Comparison of ENCODE assay signal across 9 cellular contexts in the genomic region with DNA sequence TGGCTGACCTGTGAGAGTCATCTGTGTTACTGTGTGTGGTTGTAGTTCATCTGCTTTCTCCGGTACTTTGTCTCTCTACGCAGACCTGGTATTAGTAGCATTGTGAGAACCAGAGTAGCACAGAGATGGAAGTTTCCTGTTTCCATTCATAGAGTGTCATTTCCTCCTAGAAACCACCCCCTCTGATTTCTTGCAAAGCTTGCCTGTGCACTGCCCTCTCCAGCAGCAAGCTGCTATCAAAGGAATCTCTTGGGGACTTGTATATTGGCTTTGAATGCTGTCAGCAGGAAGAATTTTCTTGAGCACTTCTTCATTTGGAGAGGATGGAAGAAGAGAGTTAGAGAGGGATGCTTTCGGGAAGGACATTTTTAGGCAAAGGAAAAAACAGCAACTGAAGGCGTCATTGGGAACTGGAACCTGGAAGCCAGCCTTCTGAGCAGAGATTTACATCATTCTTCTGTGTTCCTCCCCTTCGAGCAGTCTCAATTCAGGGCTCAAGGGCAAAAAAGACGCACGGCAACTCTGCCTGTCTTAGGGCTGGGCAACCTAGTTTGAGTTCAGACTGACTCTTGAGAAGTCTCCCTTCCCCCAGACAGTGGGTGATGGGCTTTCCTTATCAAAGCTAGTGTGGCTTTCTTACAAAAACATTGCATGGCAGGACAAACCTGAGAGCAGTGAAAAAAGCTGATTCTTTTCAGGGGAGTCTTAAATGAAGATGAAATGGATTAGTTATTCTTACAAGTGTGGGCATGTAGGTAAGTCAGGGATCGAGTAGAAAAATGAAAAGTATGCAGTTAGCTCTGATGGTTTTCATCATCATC.
A peak's percentile ranks its signal among the peaks of the same experiment; 100 is the strongest.
DNase-seq lines count a peak whose midpoint lies in the region; ATAC-seq, FAIRE-seq and TF ChIP-seq lines count a peak whose summit lies in the region.
"Had no signal": no experiment of that assay in that cellular context is flagged by ENCODE, and none has a peak within 500 bp of the region (broad histone marks: within the 10 kb centered on the region; RNA-seq: fewer than 3 reads in every experiment).

No MANE protein-coding gene starts in this region.

- FAIRE-seq in H54 (lab: Jason Lieb, UNC), result no peak

- no peak overlapping the region for H3K27ac Mint-ChIP-seq in osteocyte (ENCODE audit: unreplicated experiment)

- H3K4me3 Mint-ChIP-seq in osteocyte (ENCODE audit: unreplicated experiment), result no peak overlapping the region

- H3K9me3 ChIP-seq in adrenal gland (replicated peaks in 1 of 3), result no peaks in the 10 kb centered on the region
- no peaks in the 10 kb centered on the region for H3K9me3 ChIP-seq in mesodermal cell (ENCODE audit: control insufficient read depth, low read length)

- no peaks in the 10 kb centered on the region for H3K9me3 Mint-ChIP-seq in osteocyte (ENCODE audit: unreplicated experiment)

- peaks cover 50% of the 10 kb centered on the region for H3K4me1 Mint-ChIP-seq in osteocyte (ENCODE audit: unreplicated experiment)

- WGBS in adrenal gland, 4 donors, result 34 to 39% (median 38%) methylated on average over 8 of the region's 8 CpGs
- 88 to 89% methylated on average over 6 to 7 of the region's 8 CpGs for WGBS in mesodermal cell (ENCODE audit: insufficient coverage in 2 of 2), 2 experiments

- H3K27ac ChIP-seq in adrenal gland (peak overlapping the region; percentile 34 to 77 (median 56)), mesodermal cell (ENCODE audit: low read depth, low read length, severe bottlenecking) (peak overlapping the region; percentile 52)

- peaks cover 0 to 5% of the 10 kb centered on the region in 2 donors for H3K36me3 ChIP-seq in adrenal gland (replicated peaks in 1 of 2)
- H3K36me3 ChIP-seq in mesodermal cell (ENCODE audit: control insufficient read depth, insufficient read depth, low read length), result peaks cover 14% of the 10 kb centered on the region

- H3K27me3 Mint-ChIP-seq in osteocyte (ENCODE audit: unreplicated experiment), result no peaks in the 10 kb centered on the region

- DNase-seq in adrenal gland (peak; percentile 69 to 92 (median 78)), osteocyte (ENCODE audit: extremely low spot score, unreplicated experiment) (no peak), H54 (ENCODE audit: insufficient read length, low spot score) (no peak), glomerular visceral epithelial cell (ENCODE audit: extremely low spot score) (no peak)

- H3K4me3 ChIP-seq in adrenal gland (no peak overlapping the region), mesodermal cell (ENCODE audit: extremely low read depth, insufficient read depth, low read length, poor library complexity, severe bottlenecking) (no peak overlapping the region)
- H3K4me3 ChIP-seq: K562 had no signal

- ATAC-seq in GM18867 (IDR thresholded peaks at IDR 0.05; ENCODE audit: unreplicated experiment), result peak; percentile 93
- ATAC-seq in HG02884 (IDR thresholded peaks at IDR 0.05; ENCODE audit: unreplicated experiment), result peak; percentile 94
- no peak for ATAC-seq in GM21825 (IDR thresholded peaks at IDR 0.05; ENCODE audit: unreplicated experiment)
- ATAC-seq: K562 had no signal

- peak in 1 of 2 donors; percentile 20 for TF ChIP-seq POLR2A in adrenal gland (IDR thresholded peaks at IDR 0.05)
- no peak for TF ChIP-seq POLR2A in H54 (IDR thresholded peaks at IDR 0.05; ENCODE audit: low read depth, low read length)

- H3K27me3 ChIP-seq in adrenal gland, result no peaks in the 10 kb centered on the region

- H3K4me1 ChIP-seq in adrenal gland (replicated peaks in 1 of 2) (peaks cover 21 to 39% of the 10 kb centered on the region in 2 donors), mesodermal cell (ENCODE audit: control insufficient read depth, insufficient read depth, low read length, poor library complexity, severe bottlenecking) (peaks cover 27% of the 10 kb centered on the region)

- TF ChIP-seq CTCF in adrenal gland (IDR thresholded peaks at IDR 0.05), result no peak
- no peak for TF ChIP-seq CTCF in osteocyte (IDR thresholded peaks at IDR 0.05)

- peaks cover 31% of the 10 kb centered on the region for H3K36me3 Mint-ChIP-seq in osteocyte (ENCODE audit: unreplicated experiment)

- intact Hi-C loops in adrenal gland (cut with DNase I), result no loop called here

Comparison
In these comparisons a context has a peak if more than half of its experiments do, and no peak if none do; other contexts are left out.
1. DNase-seq: peak in adrenal gland (7 of 7); none in osteocyte (single experiment), H54 (single experiment) and glomerular visceral epithelial cell (single experiment).